Comparison of ENCODE assay signal across 1 cellular context in the genomic region with DNA sequence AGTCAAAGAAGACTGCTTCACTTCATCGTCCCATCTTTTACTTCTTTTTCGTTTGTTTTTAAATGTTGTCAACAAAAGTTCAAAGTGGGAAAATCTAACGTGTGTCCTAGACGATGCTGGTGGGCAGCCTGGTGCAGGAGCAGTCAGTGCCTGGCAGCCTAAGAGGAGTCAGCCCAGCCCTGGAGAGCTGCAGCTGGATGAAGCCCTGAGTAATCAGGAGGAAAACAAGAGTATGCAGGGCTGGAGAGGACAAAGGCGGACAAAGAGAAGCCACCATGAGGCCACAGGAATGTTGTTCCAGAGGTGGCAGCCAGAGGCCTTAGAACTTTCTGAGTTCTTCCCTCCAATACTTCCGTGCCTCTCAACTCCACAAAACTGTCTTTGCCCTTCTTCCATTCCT.
TF ChIP-seq lines count a peak whose summit lies in the region.

No MANE protein-coding gene starts in this region.

TF ChIP-seq in HepG2, 621 proteins besides CTCF, POLR2A, EP300 and RAD21:
- no peak for TF ChIP-seq CCDC6 (CRISPR knock-in tag; IDR thresholded peaks at IDR 0.05)
- no peak for TF ChIP-seq ZFP36L2 (CRISPR knock-in tag; IDR thresholded peaks at IDR 0.05)
- no peak for TF ChIP-seq EEA1 (CRISPR knock-in tag; IDR thresholded peaks at IDR 0.05; ENCODE audit: borderline replicate concordance)
- TF ChIP-seq WIZ (CRISPR knock-in tag; IDR thresholded peaks at IDR 0.05): no peak
- TF ChIP-seq ZNF205 (CRISPR knock-in tag; IDR thresholded peaks at IDR 0.05): no peak
- no peak for TF ChIP-seq TGIF2 (CRISPR knock-in tag; IDR thresholded peaks at IDR 0.05)
- TF ChIP-seq SOX6 (IDR thresholded peaks at IDR 0.05): no peak
- TF ChIP-seq SOX6 (CRISPR knock-in tag; IDR thresholded peaks at IDR 0.05): no peak
- no peak for TF ChIP-seq SNRNP70 (IDR thresholded peaks at IDR 0.05; ENCODE audit: low read depth, low read length)
- no peak for TF ChIP-seq GABPB1 (CRISPR knock-in tag; IDR thresholded peaks at IDR 0.05)
- no peak for TF ChIP-seq ETV6 (CRISPR knock-in tag; conservative IDR thresholded peaks at IDR 0.05)
- TF ChIP-seq ZNF24 (IDR thresholded peaks at IDR 0.05): no peak
- no peak for TF ChIP-seq ZNF30 (CRISPR knock-in tag; IDR thresholded peaks at IDR 0.05)
- TF ChIP-seq SUZ12 (IDR thresholded peaks at IDR 0.05; ENCODE audit: low read depth, low read length): no peak
- TF ChIP-seq ATF4 (CRISPR knock-in tag; IDR thresholded peaks at IDR 0.05): no peak
- no peak for TF ChIP-seq NKX3-1 (CRISPR knock-in tag; IDR thresholded peaks at IDR 0.05)
- TF ChIP-seq ZNF274 (CRISPR knock-in tag; IDR thresholded peaks at IDR 0.05): no peak
- no peak for TF ChIP-seq TFE3 (CRISPR knock-in tag; IDR thresholded peaks at IDR 0.05)
- TF ChIP-seq ELK4 (CRISPR knock-in tag; IDR thresholded peaks at IDR 0.05; ENCODE audit: borderline replicate concordance): no peak
- TF ChIP-seq HOXA3 (CRISPR knock-in tag; IDR thresholded peaks at IDR 0.05): no peak
- TF ChIP-seq GATAD1 (CRISPR knock-in tag; IDR thresholded peaks at IDR 0.05): no peak
